ENCODE assay signal across 8 cellular contexts in the genomic region with DNA sequence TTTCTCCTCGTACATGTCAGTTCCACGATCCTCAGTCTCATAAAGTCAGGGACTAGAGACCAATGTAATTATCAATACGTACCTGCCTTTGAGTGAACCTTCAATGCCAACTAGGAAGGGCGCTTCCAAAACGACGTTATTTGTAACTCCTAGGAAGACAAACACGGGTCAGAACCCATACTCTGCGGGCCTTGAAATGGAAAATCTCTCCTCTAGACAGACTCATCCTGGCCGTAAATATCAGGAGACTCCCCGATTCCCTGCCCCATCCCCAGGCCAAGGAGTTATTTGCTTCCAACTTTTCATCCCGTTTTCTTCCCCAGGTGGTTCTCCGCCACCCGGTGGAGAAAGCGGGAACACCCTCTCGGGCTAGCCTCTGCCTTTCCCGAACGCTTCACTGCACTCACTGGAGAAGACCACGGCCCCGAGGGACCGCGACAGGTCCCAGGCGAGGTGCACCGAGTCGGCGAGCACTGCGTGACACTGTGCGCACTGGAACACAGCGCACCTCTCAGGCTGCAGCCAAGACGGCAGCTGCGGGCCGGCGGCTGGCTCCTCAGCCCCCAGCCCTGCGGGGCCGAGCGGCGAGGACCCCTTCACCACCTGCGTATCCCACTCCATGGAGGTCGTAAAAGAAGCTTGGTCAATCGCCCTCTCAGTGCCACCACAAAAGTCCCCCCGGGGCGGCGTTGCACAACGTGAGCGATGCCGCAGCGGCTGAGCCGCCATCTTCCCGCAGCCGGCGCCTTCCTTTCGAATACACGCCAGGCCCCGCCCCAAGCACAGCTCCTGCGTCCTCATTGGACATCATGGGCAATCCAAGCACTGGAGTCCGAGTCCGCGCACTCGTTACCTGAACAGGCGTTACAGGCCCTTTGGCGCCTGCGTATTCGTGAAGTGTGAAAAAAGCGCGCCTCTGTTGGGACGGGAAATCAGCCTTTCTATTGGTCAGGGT. TPM values are rescaled to one million over a fixed set of nuclear protein-coding genes. Genes with fewer than 3 reads are reported as not detected.
DNase-seq lines count a peak whose midpoint lies in the region; ATAC-seq, FAIRE-seq and TF ChIP-seq lines count a peak whose summit lies in the region.

Gene OIP5 (minus strand): TSS at position 759 of the 955 bp plus-strand sequence. CDS start 30 bp downstream, at position 729.

- peak; percentile 60 for TF ChIP-seq CTCF in DOHH2 (IDR thresholded peaks at IDR 0.05; ENCODE audit: low read depth, low read length, poor library complexity, severe bottlenecking)

- ATAC-seq in GM21786 (IDR thresholded peaks at IDR 0.05; ENCODE audit: unreplicated experiment) = peak; percentile 88
- ATAC-seq in activated T-cell treated with anti-CD3 and anti-CD28 coated beads, Interleukin-2, amount 50 U/mL, for 72 hours (replicated peaks in 1 of 2) = peak; percentile 96
- peak; percentile 95 to 96 for ATAC-seq in naive thymus-derived CD8-positive, alpha-beta T cell

- peak within 1 kb of the TSS; percentile 84 for H3K27ac Mint-ChIP-seq in activated T-cell treated with anti-CD3 and anti-CD28 coated beads, Interleukin-2, amount 50 U/mL, for 72 hours
- H3K27ac Mint-ChIP-seq in naive thymus-derived CD8-positive, alpha-beta T cell = peak within 1 kb of the TSS; percentile 82 to 98 (median 94)

- peaks cover 22% of the 10 kb centered on the region for H3K4me1 ChIP-seq in DOHH2 (ENCODE audit: control insufficient read depth, low read length)

- H3K9me3 Mint-ChIP-seq in activated T-cell treated with anti-CD3 and anti-CD28 coated beads, Interleukin-2, amount 50 U/mL, for 72 hours = no peaks in the 10 kb centered on the region
- H3K9me3 Mint-ChIP-seq in naive thymus-derived CD8-positive, alpha-beta T cell = no peaks in the 10 kb centered on the region

- no peaks in the 10 kb centered on the region for H3K27me3 ChIP-seq in DOHH2 (ENCODE audit: control insufficient read depth, low read length)

- H3K36me3 Mint-ChIP-seq in activated T-cell treated with anti-CD3 and anti-CD28 coated beads, Interleukin-2, amount 50 U/mL, for 72 hours (ENCODE audit: insufficient read depth in 2 of 2) = peaks cover 4 to 19% of the 10 kb centered on the region in 2 donors
- no peaks in the 10 kb centered on the region for H3K36me3 Mint-ChIP-seq in naive thymus-derived CD8-positive, alpha-beta T cell

- H3K79me2 ChIP-seq in DOHH2 (ENCODE audit: control insufficient read depth, low read length) = peaks cover 70% of the 10 kb centered on the region

- H3F3A ChIP-seq in DOHH2 (ENCODE audit: control insufficient read depth, insufficient read depth) = peaks cover 3% of the 10 kb centered on the region; the same call in 1 of the 2 replicates

- H3K4me3 Mint-ChIP-seq in activated T-cell treated with anti-CD3 and anti-CD28 coated beads, Interleukin-2, amount 50 U/mL, for 72 hours = peak within 1 kb of the TSS; percentile 88 to 96
- H3K4me3 Mint-ChIP-seq in naive thymus-derived CD8-positive, alpha-beta T cell = peak within 1 kb of the TSS; percentile 96 to 100 (median 99)

- peak within 1 kb of the TSS; percentile 94 for H3K4me3 ChIP-seq in DOHH2 (ENCODE audit: low read length)

- H3K9me3 ChIP-seq in DOHH2 (ENCODE audit: control insufficient read depth, insufficient read depth, low read length) (no peaks in the 10 kb centered on the region), KOPT-K1 (ENCODE audit: insufficient read depth, low read length, poor library complexity, severe bottlenecking) (no peaks in the 10 kb centered on the region)

- peaks cover 36% of the 10 kb centered on the region for H3K4me1 Mint-ChIP-seq in activated T-cell treated with anti-CD3 and anti-CD28 coated beads, Interleukin-2, amount 50 U/mL, for 72 hours (ENCODE audit: low read depth)
- H3K4me1 Mint-ChIP-seq in naive thymus-derived CD8-positive, alpha-beta T cell = peaks cover 6 to 31% (median 27%) of the 10 kb centered on the region in 4 donors

- H3K27ac ChIP-seq in DOHH2 (ENCODE audit: low read depth, low read length) (peak within 1 kb of the TSS; percentile 89), KOPT-K1 (ENCODE audit: low read depth, low read length, poor library complexity, severe bottlenecking) (peak within 1 kb of the TSS; percentile 94)

- peak within 1 kb of the TSS; percentile 85 for H3K4me2 ChIP-seq in DOHH2 (ENCODE audit: low read length)

- H3K27me3 Mint-ChIP-seq in activated T-cell treated with anti-CD3 and anti-CD28 coated beads, Interleukin-2, amount 50 U/mL, for 72 hours (ENCODE audit: low read depth) = no peaks in the 10 kb centered on the region
- no peaks in the 10 kb centered on the region for H3K27me3 Mint-ChIP-seq in naive thymus-derived CD8-positive, alpha-beta T cell

- FAIRE-seq in RCC 7860 (lab: Jason Lieb, UNC) = peak; percentile 96

- DNase-seq in RCC 7860 (ENCODE audit: low spot score) (peak; percentile 99), fibroblast of gingiva (ENCODE audit: low read depth) (peak; percentile 99)
- peak; percentile 95 to 99 for DNase-seq in activated T-cell treated with anti-CD3 and anti-CD28 coated beads, Interleukin-2, amount 50 U/mL, for 72 hours
- peak; percentile 90 to 99 (median 98) for DNase-seq in naive thymus-derived CD8-positive, alpha-beta T cell
- peak; percentile 91 to 98 (median 98) for DNase-seq in stimulated activated naive CD4-positive, alpha-beta T cell (lab: John Stamatoyannopoulos, UW)

- POLR2A ChIA-PET in naive thymus-derived CD8-positive, alpha-beta T cell (lab: Charles Lee) = interaction anchor here (0.6 to 2.1 kb wide), 14 partner anchors 9 to 763 kb away, joined by 3 to 11 read pairs (median 4); partner anchors contain the start of genes CHP1, DNAJC17, EXD1 and INO80

- H3K9me2 ChIP-seq in DOHH2 (replicated peaks; ENCODE audit: control insufficient read depth, low read length) = no peaks in the 10 kb centered on the region

- H3K36me3 ChIP-seq in DOHH2 (ENCODE audit: control insufficient read depth, low read length) (peaks cover 39% of the 10 kb centered on the region), KOPT-K1 (ENCODE audit: insufficient read depth, low read length) (peaks cover 25% of the 10 kb centered on the region)

- peaks cover 12% of the 10 kb centered on the region; the same call in 1 of the 2 replicates for H4K20me1 ChIP-seq in DOHH2 (ENCODE audit: control insufficient read depth, insufficient read depth, low read depth, low read length)

RNA-seq across cellular contexts. Expression of gene OIP5, which starts in this region (rescaled TPM):
- 10 to 100 TPM; 15.3 TPM for total RNA-seq in activated T-cell treated with anti-CD3 and anti-CD28 coated beads, Interleukin-2, amount 50 U/mL, for 72 hours
- total RNA-seq in naive thymus-derived CD8-positive, alpha-beta T cell = 1 to 10 TPM; 5.3 to 7.0 TPM
- polyA plus RNA-seq in naive thymus-derived CD8-positive, alpha-beta T cell = under 1 TPM in 2 of 3 donors, not detected in 1; 0.18 to 0.24 TPM

Comparison
In these comparisons a context has a peak if more than half of its experiments do, and no peak if none do; other contexts are left out.
1. Peak in every context shown above with its lines: DNase-seq, ATAC-seq, H3K4me3 ChIP-seq and H3K27ac ChIP-seq.